1 cellular context compared by ENCODE assay signal in genomic region chr9:120386390-120387131, GRCh38.
TF ChIP-seq lines count a peak whose summit lies in the region.

No MANE protein-coding gene starts in this region.

TF ChIP-seq in WTC11, 78 proteins besides CTCF, POLR2A, EP300 and RAD21 (continued from another document):
- TF ChIP-seq E2F1 (CRISPR knock-in tag; IDR thresholded peaks at IDR 0.05) (no peak), TP53 (CRISPR knock-in tag; IDR thresholded peaks at IDR 0.05) (no peak)
TF ChIP-seq in WTC11: peak in this region for 0.
